8 cellular contexts compared by ENCODE assay signal in the genomic region with DNA sequence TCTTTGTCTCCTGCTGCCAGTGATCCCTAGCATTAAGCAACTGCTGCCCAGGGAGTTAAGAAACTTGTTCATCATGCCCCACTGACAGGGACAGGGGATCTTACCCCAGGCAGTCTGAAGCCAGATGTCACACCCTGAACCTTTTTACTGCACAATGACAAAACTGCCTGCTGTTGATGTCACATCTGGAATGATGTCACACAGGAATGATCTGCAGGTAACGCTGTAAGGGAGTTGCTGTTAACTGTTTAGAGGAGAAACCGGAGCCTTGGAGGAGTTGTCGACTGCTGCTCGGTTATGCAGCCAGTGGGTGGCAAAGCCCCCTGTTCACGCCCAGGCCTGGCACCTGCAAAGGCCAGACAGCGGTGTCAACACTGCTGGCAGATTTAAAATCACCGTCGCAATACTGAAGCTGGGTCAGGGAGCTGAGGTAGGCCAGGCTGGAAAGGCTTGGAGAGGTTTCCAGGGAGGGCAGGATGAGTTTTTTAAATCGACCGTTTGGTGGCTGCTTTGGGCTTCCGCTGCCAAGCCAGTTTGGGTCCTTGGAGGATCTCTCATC. TPM values are rescaled to one million over a fixed set of nuclear protein-coding genes. Genes with fewer than 3 reads are reported as not detected.
DNase-seq lines count a peak whose midpoint lies in the region; ATAC-seq, FAIRE-seq and TF ChIP-seq lines count a peak whose summit lies in the region.

No MANE protein-coding gene starts in this region.

- no peaks in the 10 kb centered on the region for H3K9me3 ChIP-seq in gastroesophageal sphincter

- no peak for TF ChIP-seq EP300 in gastroesophageal sphincter (IDR thresholded peaks at IDR 0.05)

- H3K4me3 ChIP-seq in H7 (ENCODE audit: insufficient read depth, low read depth, low read length) (peak overlapping the region; percentile 72), gastroesophageal sphincter (peak overlapping the region; percentile 22 to 49), skeletal muscle cell (ENCODE audit: low read depth, low read length) (peak overlapping the region; percentile 56)

- H3K27me3 ChIP-seq in H7 (ENCODE audit: control insufficient read depth, insufficient read depth, low read length) (peaks cover 17% of the 10 kb centered on the region), gastroesophageal sphincter (peaks cover 72% of the 10 kb centered on the region)

- no peak overlapping the region for H3K27ac ChIP-seq in gastroesophageal sphincter

- no peak for TF ChIP-seq POLR2A in gastroesophageal sphincter (IDR thresholded peaks at IDR 0.05)

- H3K36me3 ChIP-seq in H7 (replicated peaks; ENCODE audit: control insufficient read depth, insufficient read depth, low read length): no peaks in the 10 kb centered on the region
- no peaks in the 10 kb centered on the region for H3K36me3 ChIP-seq in gastroesophageal sphincter

- H3K4me1 ChIP-seq in gastroesophageal sphincter: peaks cover 0 to 10% (median 0%) of the 10 kb centered on the region in 3 donors

- no peak for FAIRE-seq in GM19239 (lab: Jason Lieb, UNC)

- DNase-seq in H7: no peak
- peak; percentile 20 for DNase-seq in SW480 (ENCODE audit: low spot score)
- no peak for DNase-seq in skeletal muscle cell (ENCODE audit: low read depth)
- DNase-seq in germinal center (ENCODE audit: low spot score): no peak
- DNase-seq in GM19239 (ENCODE audit: insufficient read length, low spot score): no peak
- DNase-seq in SKM-1 treated with dmso at 0.1 percent for 144 hours (lab: John Stamatoyannopoulos, UW; ENCODE audit: unreplicated experiment): no peak
- DNase-seq in effector CD8-positive, alpha-beta T cell (lab: John Stamatoyannopoulos, UW): no peak

- WGBS in gastroesophageal sphincter (ENCODE audit: low coverage in 1 of 2), 2 donors: 0% methylated on average over 3 of the region's 11 CpGs; no CpG with 5 or more reads in 1 of the 2 donors

- TF ChIP-seq CTCF in gastroesophageal sphincter (IDR thresholded peaks at IDR 0.05): no peak

- no peak for ATAC-seq in gastroesophageal sphincter

RNA-seq across cellular contexts. Expression of gene SLIT1, which starts 10.0 kb away (rescaled TPM):
- 0.28 and 1.6 TPM in 2 replicates for total RNA-seq in H7 (2014; rRNA removed; shearing (Covaris generic))
- under 1 TPM in 2 of 4 donors, not detected in 2; 0.04 to 0.13 TPM for total RNA-seq in gastroesophageal sphincter
